Comparison of ENCODE assay signal across 24 cellular contexts in the genomic region with DNA sequence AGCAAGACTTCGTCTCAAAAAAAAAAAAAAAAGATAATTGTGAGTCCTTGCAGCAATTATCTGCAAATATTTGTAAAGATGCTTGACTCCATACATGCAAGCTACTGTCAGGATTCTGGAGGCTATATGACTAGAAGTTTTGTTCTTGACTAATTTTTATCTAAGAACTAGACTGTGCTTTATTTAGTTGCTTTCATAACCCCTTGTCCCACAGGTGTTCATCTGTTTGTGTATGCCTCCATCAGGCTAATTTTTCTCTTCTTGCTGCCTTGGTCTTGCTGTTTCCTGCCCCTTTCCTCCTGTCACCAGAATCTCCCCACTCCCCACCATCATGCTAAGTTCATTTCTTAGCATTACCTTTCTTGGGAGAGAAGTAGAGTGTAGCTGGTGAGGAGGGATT. TPM values are rescaled to one million over a fixed set of nuclear protein-coding genes. Genes with fewer than 3 reads are reported as not detected.
"Had no signal": no experiment of that assay in that cellular context is flagged by ENCODE, and none has a peak within 500 bp of the region (broad histone marks: within the 10 kb centered on the region; RNA-seq: fewer than 3 reads in every experiment).

No MANE protein-coding gene starts in this region.

- H3K36me3 ChIP-seq: ascending aorta, breast epithelium, pancreas, sigmoid colon, WERI-Rb-1 had no signal

- H3K9me3 ChIP-seq: ascending aorta, breast epithelium, pancreas, sigmoid colon, spleen, tibial artery had no signal

- DNase-seq: activated CD4-positive, alpha-beta T cell treated with anti-CD3 and anti-CD28 coated beads for 1 hour; activated CD8-positive, alpha-beta memory T cell treated with anti-CD3 and anti-CD28 coated beads for 24 hours; activated CD8-positive, alpha-beta memory T cell treated with anti-CD3 and anti-CD28 coated beads, Interleukin-2, amount 50 U/mL, for 48 hours; activated effector memory CD4-positive, alpha-beta T cell treated with Interleukin-2 at 50 U/mL for 16 hours; activated naive CD4-positive, alpha-beta T cell treated with anti-CD3 and anti-CD28 coated beads, Interleukin-2, amount 50 U/mL, for 16 hours; activated T-cell treated with anti-CD3 and anti-CD28 coated beads, Interleukin-2, amount 50 U/mL, for 48 hours; cerebellar nuclear complex; effector memory CD8-positive, alpha-beta T cell; foreskin fibroblast; hippocampal formation; left cardiac atrium; mesendoderm; naive thymus-derived CD4-positive, alpha-beta T cell; pancreas; sigmoid colon; spleen; stimulated activated naive B cell treated with anti-CD40 and anti-IgM and Interleukin-4, amounts not matched to agents 10 μg/mL and 1 μg/mL and 100 μg/mL, for 72 hours; substantia nigra; tibial artery; WERI-Rb-1 had no signal

- H3K27ac Mint-ChIP-seq: effector memory CD8-positive, alpha-beta T cell; stimulated activated naive B cell treated with anti-CD40 and anti-IgM and Interleukin-4, amounts not matched to agents 10 μg/mL and 1 μg/mL and 100 μg/mL, for 72 hours had no signal

- FAIRE-seq: islet of Langerhans, pancreas had no signal

- H3K27me3 Mint-ChIP-seq: stimulated activated naive B cell treated with anti-CD40 and anti-IgM and Interleukin-4, amounts not matched to agents 10 μg/mL and 1 μg/mL and 100 μg/mL, for 72 hours had no signal

- H3K27ac ChIP-seq: breast epithelium, pancreas, sigmoid colon, spleen, WERI-Rb-1 had no signal

- H3K9me3 Mint-ChIP-seq: stimulated activated naive B cell treated with anti-CD40 and anti-IgM and Interleukin-4, amounts not matched to agents 10 μg/mL and 1 μg/mL and 100 μg/mL, for 72 hours had no signal

- H3K4me1 Mint-ChIP-seq: stimulated activated naive B cell treated with anti-CD40 and anti-IgM and Interleukin-4, amounts not matched to agents 10 μg/mL and 1 μg/mL and 100 μg/mL, for 72 hours had no signal

- H3K36me3 Mint-ChIP-seq: stimulated activated naive B cell treated with anti-CD40 and anti-IgM and Interleukin-4, amounts not matched to agents 10 μg/mL and 1 μg/mL and 100 μg/mL, for 72 hours had no signal

- H3K4me1 ChIP-seq: breast epithelium had no signal

- ATAC-seq: effector memory CD8-positive, alpha-beta T cell; left cardiac atrium; pancreas; stimulated activated naive B cell treated with anti-CD40 and anti-IgM and Interleukin-4, amounts not matched to agents 10 μg/mL and 1 μg/mL and 100 μg/mL, for 72 hours had no signal

- H3K27me3 ChIP-seq: ascending aorta, breast epithelium, pancreas, sigmoid colon, spleen, tibial artery had no signal

- H3K4me3 ChIP-seq: ascending aorta, breast epithelium, pancreas, sigmoid colon, spleen, tibial artery had no signal

- H3K4me3 Mint-ChIP-seq: effector memory CD8-positive, alpha-beta T cell; naive thymus-derived CD4-positive, alpha-beta T cell; stimulated activated naive B cell treated with anti-CD40 and anti-IgM and Interleukin-4, amounts not matched to agents 10 μg/mL and 1 μg/mL and 100 μg/mL, for 72 hours had no signal

RNA-seq across cellular contexts. Expression of gene ST3GAL6, which starts 12.3 kb away (rescaled TPM):
- total RNA-seq: T-helper 2 cell treated with Interferon-gamma antibody and Interleukin-4, amounts not matched to agents 100 ng/mL and 5 ng/mL, for 36 hours had no signal
